ENCODE assay signal across 8 cellular contexts in genomic region chrX:47144626-47145407, GRCh38. TPM values are rescaled to one million over a fixed set of nuclear protein-coding genes. Genes with fewer than 3 reads are reported as not detected.
DNase-seq lines count a peak whose midpoint lies in the region; ATAC-seq and TF ChIP-seq lines count a peak whose summit lies in the region.

TSS of gene NDUFB11 (minus strand) at chrX:47144702. CDS start at chrX:47144679, 23 bp downstream.
TSS of gene RBM10 (plus strand) at chrX:47145221. CDS start at chrX:47147482, 2,261 bp downstream.

- H3K36me3 Mint-ChIP-seq in activated naive CD4-positive, alpha-beta T cell treated with anti-CD3 and anti-CD28 coated beads, Interleukin-2, amount 50 U/mL, for 72 hours: peaks cover 21 to 23% of the 10 kb centered on the region in 2 donors

- peak within 1 kb of the TSS; percentile 89 for H3K4me2 ChIP-seq in osteoblast (ENCODE audit: insufficient read depth, low read length)

- H4K20me1 ChIP-seq in osteoblast (ENCODE audit: insufficient read depth, low read length): peaks cover 29% of the 10 kb centered on the region

- H3K9me3 ChIP-seq in osteoblast (ENCODE audit: low read depth, low read length): no peaks in the 10 kb centered on the region
- H3K9me3 ChIP-seq in thoracic aorta: no peaks in the 10 kb centered on the region

- H3K79me2 ChIP-seq in osteoblast (ENCODE audit: insufficient read depth, low read length): peaks cover 52% of the 10 kb centered on the region

- peak; percentile 83 for DNase-seq in GM12864 (ENCODE audit: low read depth)
- peak; percentile 96 for DNase-seq in NCI-H1092 treated with DMSO at 0.1 percent for 48 hours (lab: John Stamatoyannopoulos, UW)
- DNase-seq in SKM-1 (lab: John Stamatoyannopoulos, UW; ENCODE audit: unreplicated experiment): peak; percentile 83
- DNase-seq in activated naive CD4-positive, alpha-beta T cell treated with anti-CD3 and anti-CD28 coated beads, Interleukin-2, amount 50 U/mL, for 72 hours (ENCODE audit: low spot score in 2 of 2): peak; percentile 85 to 93
- DNase-seq in glomerular endothelial cell (ENCODE audit: extremely low read depth, low read depth, low spot score): peak; percentile 60
- peak; percentile 96 for DNase-seq in osteoblast (ENCODE audit: insufficient read length, low spot score, missing footprints)
- peak; percentile 76 for DNase-seq in thoracic aorta (ENCODE audit: low spot score)

- no peaks in the 10 kb centered on the region for H3K9me3 Mint-ChIP-seq in activated naive CD4-positive, alpha-beta T cell treated with anti-CD3 and anti-CD28 coated beads, Interleukin-2, amount 50 U/mL, for 72 hours

- H3K27me3 ChIP-seq in osteoblast (ENCODE audit: insufficient read depth, low read length) (no peaks in the 10 kb centered on the region), thoracic aorta (replicated peaks; ENCODE audit: insufficient read depth) (no peaks in the 10 kb centered on the region)

- H3K4me1 ChIP-seq in osteoblast (ENCODE audit: insufficient read depth, low read length) (no peaks in the 10 kb centered on the region), thoracic aorta (ENCODE audit: control insufficient read depth in 1 of 2, low read depth in 2 of 2) (peaks cover 9 to 22% of the 10 kb centered on the region in 2 donors)

- H3K27ac ChIP-seq in osteoblast (ENCODE audit: low read depth, low read length) (peak within 1 kb of the TSS; percentile 74), thoracic aorta (peak within 1 kb of the TSS; percentile 94 to 96)

- peak within 1 kb of the TSS; percentile 80 for H2AFZ ChIP-seq in osteoblast (ENCODE audit: low read length)

- TF ChIP-seq CTCF in GM12864 (IDR thresholded peaks at IDR 0.05; ENCODE audit: low read depth, low read length, missing control alignments) (peak; percentile 65), osteoblast (IDR thresholded peaks at IDR 0.05; ENCODE audit: extremely low read depth, low read depth, low read length) (peak; percentile 62), thoracic aorta (IDR thresholded peaks at IDR 0.05) (peak; percentile 74)

- peak within 1 kb of the TSS; percentile 97 to 100 for H3K27ac Mint-ChIP-seq in activated naive CD4-positive, alpha-beta T cell treated with anti-CD3 and anti-CD28 coated beads, Interleukin-2, amount 50 U/mL, for 72 hours

- H3K4me3 ChIP-seq in GM12864 (ENCODE audit: low read depth, low read length): peak within 1 kb of the TSS; percentile 88
- H3K4me3 ChIP-seq in osteoblast (ENCODE audit: insufficient read depth, low read length): peak within 1 kb of the TSS; percentile 86
- H3K4me3 ChIP-seq in thoracic aorta: peak within 1 kb of the TSS; percentile 83

- H3K36me3 ChIP-seq in osteoblast (ENCODE audit: insufficient read depth, low read length): no peaks in the 10 kb centered on the region
- no peaks in the 10 kb centered on the region for H3K36me3 ChIP-seq in thoracic aorta

- ATAC-seq in HG02623 (IDR thresholded peaks at IDR 0.05; ENCODE audit: unreplicated experiment): peak; percentile 89
- peak; percentile 91 to 96 for ATAC-seq in activated naive CD4-positive, alpha-beta T cell treated with anti-CD3 and anti-CD28 coated beads, Interleukin-2, amount 50 U/mL, for 72 hours
- ATAC-seq in thoracic aorta (ENCODE audit: insufficient number of reproducible peaks, low FRiP score, low read depth): peak; percentile 82

RNA-seq across cellular contexts. Expression of gene NDUFB11, which starts in this region (rescaled TPM):
- total RNA-seq in activated naive CD4-positive, alpha-beta T cell treated with anti-CD3 and anti-CD28 coated beads, Interleukin-2, amount 50 U/mL, for 72 hours: 10 to 100 TPM; 89.5 to 91.9 TPM
- total RNA-seq in glomerular endothelial cell: 60.7 and 78.8 TPM in 2 replicates
- total RNA-seq in osteoblast: 43.1 and 45.4 TPM in 2 replicates
- total RNA-seq in thoracic aorta: 10 to 100 TPM; 24.0 to 35.3 TPM

RNA-seq across cellular contexts. Expression of gene RBM10, which starts in this region (rescaled TPM):
- 10 to 100 TPM; 54.7 to 61.3 TPM for total RNA-seq in activated naive CD4-positive, alpha-beta T cell treated with anti-CD3 and anti-CD28 coated beads, Interleukin-2, amount 50 U/mL, for 72 hours
- total RNA-seq in glomerular endothelial cell: 43.1 and 44.2 TPM in 2 replicates
- 29.2 and 32.9 TPM in 2 replicates for total RNA-seq in osteoblast
- total RNA-seq in thoracic aorta: 10 to 100 TPM; 24.1 to 25.2 TPM

Comparison
In these comparisons a context has a peak if more than half of its experiments do, and no peak if none do; other contexts are left out.
1. Peak in every context shown above with its lines: DNase-seq, ATAC-seq, H3K4me3 ChIP-seq and H3K27ac ChIP-seq.